In genomic region chr6:6004147-6004995, GRCh38 we compare ENCODE assay signal across 8 cellular contexts. TPM values are rescaled to one million over a fixed set of nuclear protein-coding genes. Genes with fewer than 3 reads are reported as not detected.
A peak's percentile ranks its signal among the peaks of the same experiment; 100 is the strongest.
DNase-seq lines count a peak whose midpoint lies in the region; ATAC-seq, FAIRE-seq and TF ChIP-seq lines count a peak whose summit lies in the region.

No MANE protein-coding gene starts in this region.

- H3K27ac ChIP-seq in angular gyrus (ENCODE audit: low read depth, low read length) (peak overlapping the region; percentile 35), mesodermal cell (ENCODE audit: low read depth, low read length, severe bottlenecking) (no peak overlapping the region)

- peak overlapping the region; percentile 87 for H3K4me3 ChIP-seq in AG04449 (ENCODE audit: low read depth, low read length)
- peak overlapping the region; percentile 38 for H3K4me3 ChIP-seq in mesodermal cell (ENCODE audit: extremely low read depth, insufficient read depth, low read length, poor library complexity, severe bottlenecking)

- POLR2A ChIA-PET in AG04449 (lab: Yijun Ruan, JAX) = interaction anchor here (0.5 kb wide), 1 partner anchor 831 kb away, joined by 3 read pairs; no protein-coding TSS in a partner anchor

- 0% methylated on average over 39 to 41 of the region's 49 CpGs for WGBS in mesodermal cell (ENCODE audit: insufficient coverage in 2 of 2), 2 experiments

- no peak for TF ChIP-seq CTCF in AG04449 (IDR thresholded peaks at IDR 0.05; ENCODE audit: insufficient read depth, low read length, missing control alignments)

- TF ChIP-seq POLR2A in GM12891 (IDR thresholded peaks at IDR 0.05; ENCODE audit: low read depth, low read length) = no peak

- peaks cover 30% of the 10 kb centered on the region for H3K4me1 ChIP-seq in mesodermal cell (ENCODE audit: control insufficient read depth, insufficient read depth, low read length, poor library complexity, severe bottlenecking)

- FAIRE-seq in GM12891 (lab: Jason Lieb, UNC) = peak; percentile 13

- H3K9me3 ChIP-seq in mesodermal cell (ENCODE audit: control insufficient read depth, low read length) = peaks cover 5% of the 10 kb centered on the region

- CTCF ChIA-PET in AG04449 (lab: Yijun Ruan, JAX) = interaction anchor here (0.7 to 2.0 kb wide), 5 partner anchors 9 to 582 kb away, joined by 3 to 6 read pairs (median 4); no protein-coding TSS in a partner anchor

- H3K36me3 ChIP-seq in mesodermal cell (ENCODE audit: control insufficient read depth, insufficient read depth, low read length) = no peaks in the 10 kb centered on the region

- ATAC-seq in HG03097 (IDR thresholded peaks at IDR 0.05; ENCODE audit: low FRiP score, unreplicated experiment) = no peak
- no peak for ATAC-seq in HG02852 (IDR thresholded peaks at IDR 0.05; ENCODE audit: unreplicated experiment)
- no peak for ATAC-seq in GM19324 (IDR thresholded peaks at IDR 0.05; ENCODE audit: low FRiP score, unreplicated experiment)

- DNase-seq in AG04449 (ENCODE audit: low read depth, low spot score) (no peak), GM12891 (ENCODE audit: insufficient read length, low spot score) (no peak)
- DNase-seq in NK-92 treated with Interleukin-12 subunit alpha and Interleukin-12 subunit beta, amount 100 ng/mL, for 24 hours (lab: John Stamatoyannopoulos, UW) = no peak

TF ChIP-seq in GM12891, 5 proteins besides CTCF, POLR2A, EP300 and RAD21:
- TF ChIP-seq PAX5 (IDR thresholded peaks at IDR 0.05; ENCODE audit: insufficient read depth, low read length, severe bottlenecking) (no peak), POLR2AphosphoS5 (IDR thresholded peaks at IDR 0.05; ENCODE audit: low read depth, low read length) (no peak), POU2F2 (IDR thresholded peaks at IDR 0.05; ENCODE audit: low read depth, low read length) (no peak)

RNA-seq across cellular contexts. Expression of gene NRN1, which starts 2.4 kb away (rescaled TPM):
- polyA plus RNA-seq in GM12891 (2012; ENCODE audit: low read depth, missing spikeins) = 4.8 TPM
- 1.7 TPM for polyA plus RNA-seq in mesodermal cell (2013, experiment 1 of 2)
- 0.25 TPM for polyA plus RNA-seq in mesodermal cell (2013, experiment 2 of 2)
